ENCODE assay signal across 12 cellular contexts in genomic region chr7:34596887-34597286, GRCh38.
A peak's percentile ranks its signal among the peaks of the same experiment; 100 is the strongest.
DNase-seq lines count a peak whose midpoint lies in the region; TF ChIP-seq lines count a peak whose summit lies in the region.
"Had no signal": no experiment of that assay in that cellular context is flagged by ENCODE, and none has a peak within 500 bp of the region (broad histone marks: within the 10 kb centered on the region; RNA-seq: fewer than 3 reads in every experiment).

No MANE protein-coding gene starts in this region.

- H3K4me2 ChIP-seq in neural cell (ENCODE audit: low read length) = no peak overlapping the region

- H3K79me2 ChIP-seq in neural cell (replicated peaks; ENCODE audit: insufficient read depth, low read length) = no peaks in the 10 kb centered on the region

- TF ChIP-seq RAD21 in Ishikawa (IDR thresholded peaks at IDR 0.05; ENCODE audit: low read depth) (peak; percentile 80), neural cell (conservative IDR thresholded peaks at IDR 0.05) (peak; percentile 57)

- no peaks in the 10 kb centered on the region for H3K9me3 ChIP-seq in adipocyte (ENCODE audit: control insufficient read depth, low read length)
- no peaks in the 10 kb centered on the region for H3K9me3 ChIP-seq in neural cell (ENCODE audit: low read length)

- no peaks in the 10 kb centered on the region for H3K27me3 ChIP-seq in adipocyte (replicated peaks; ENCODE audit: control insufficient read depth, insufficient read depth, low read length)
- H3K27me3 ChIP-seq in neural cell (ENCODE audit: insufficient read depth, low read depth, low read length) = no peaks in the 10 kb centered on the region

- peak; percentile 35 for TF ChIP-seq CTCF in neural cell (IDR thresholded peaks at IDR 0.05; ENCODE audit: poor library complexity, severe bottlenecking)

- H2AFZ ChIP-seq in neural cell (ENCODE audit: low read depth, low read length) = no peak overlapping the region

- TF ChIP-seq EP300 in Ishikawa (IDR thresholded peaks at IDR 0.05; ENCODE audit: borderline replicate concordance) (no peak), neural cell (conservative IDR thresholded peaks at IDR 0.05; ENCODE audit: poor library complexity, severe bottlenecking) (no peak)

- H3K4me3 ChIP-seq in adipocyte (ENCODE audit: low read length) (no peak overlapping the region), neural cell (ENCODE audit: low read length) (no peak overlapping the region)

- H3K4me1 ChIP-seq in adipocyte (ENCODE audit: control insufficient read depth, insufficient read depth, low read length) = no peaks in the 10 kb centered on the region

- no peak overlapping the region for H3K27ac ChIP-seq in neural cell (ENCODE audit: low read length)

- no peaks in the 10 kb centered on the region for H3K9me2 ChIP-seq in neural cell (ENCODE audit: insufficient read depth, low read length)

- H4K20me1 ChIP-seq in neural cell (ENCODE audit: insufficient read depth) = no peaks in the 10 kb centered on the region

- H3K36me3 ChIP-seq in adipocyte (ENCODE audit: control insufficient read depth, insufficient read depth, low read length, severe bottlenecking) (no peaks in the 10 kb centered on the region), neural cell (ENCODE audit: insufficient read depth, low read length) (no peaks in the 10 kb centered on the region)

- H3K9ac ChIP-seq in adipocyte (ENCODE audit: low read length) (no peak overlapping the region), neural cell (ENCODE audit: low read length) (no peak overlapping the region)

- DNase-seq in NCI-H748 (lab: John Stamatoyannopoulos, UW; ENCODE audit: unreplicated experiment) (peak; percentile 20), NCI-H748 treated with DMSO at 0.1 percent for 48 hours (lab: John Stamatoyannopoulos, UW) (no peak), adipocyte (ENCODE audit: low read depth) (peak; percentile 30), epidermal melanocyte (ENCODE audit: insufficient read length, low spot score) (no peak), HCEC 1CT (no peak), NK-92 (lab: John Stamatoyannopoulos, UW; ENCODE audit: unreplicated experiment) (no peak)
- DNase-seq: activated CD4-positive, CD25-positive, alpha-beta regulatory T cell; C1 segment of cervical spinal cord; caudate nucleus; stimulated activated CD4-positive, alpha-beta T cell treated with anti-CD3 and anti-CD28 coated beads, Interleukin-1b, Interleukin-23, amount 100 ng/mL, for 48 hours had no signal

- no peaks in the 10 kb centered on the region for H3F3A ChIP-seq in neural cell (ENCODE audit: insufficient read depth, low read length, poor library complexity, severe bottlenecking)

TF ChIP-seq in Ishikawa, 13 proteins besides CTCF, POLR2A, EP300 and RAD21:
- no peak for TF ChIP-seq TCF12 (IDR thresholded peaks at IDR 0.05; ENCODE audit: low read depth)

TF ChIP-seq in neural cell, 6 proteins besides CTCF, POLR2A, EP300 and RAD21:
- TF ChIP-seq TAF1 (IDR thresholded peaks at IDR 0.05; ENCODE audit: low read depth) = no peak
- no peak for TF ChIP-seq POLR2AphosphoS5 (IDR thresholded peaks at IDR 0.05)
- TF ChIP-seq SMC3 (conservative IDR thresholded peaks at IDR 0.05; ENCODE audit: poor library complexity) = peak; percentile 51
- TF ChIP-seq REST (IDR thresholded peaks at IDR 0.05; ENCODE audit: borderline replicate concordance) = no peak
- no peak for TF ChIP-seq MXI1 (conservative IDR thresholded peaks at IDR 0.05; ENCODE audit: poor library complexity, severe bottlenecking)
- TF ChIP-seq EZH2 (IDR thresholded peaks at IDR 0.05; ENCODE audit: borderline replicate concordance, insufficient read depth, low read length, poor library complexity, severe bottlenecking) = no peak
TF ChIP-seq in neural cell: peak in this region for 1.

Comparison
In these comparisons a context has a peak if more than half of its experiments do, and no peak if none do; other contexts are left out.
1. DNase-seq: peak in NCI-H748 (single experiment) and adipocyte (single experiment); none in NCI-H748 treated with DMSO at 0.1 percent for 48 hours (single experiment), epidermal melanocyte (single experiment), HCEC 1CT (single experiment) and NK-92 (single experiment).